Comparison of ENCODE assay signal across 19 cellular contexts in genomic region chrX:40883021-40883619, GRCh38.
"Had no signal": no experiment of that assay in that cellular context is flagged by ENCODE, and none has a peak within 500 bp of the region (broad histone marks: within the 10 kb centered on the region; RNA-seq: fewer than 3 reads in every experiment).

No MANE protein-coding gene starts in this region.

- H3K27ac Mint-ChIP-seq: naive B cell, nephron progenitor cell had no signal

- H3K27me3 ChIP-seq: esophagus muscularis mucosa, gastroesophageal sphincter, right atrium auricular region, suprapubic skin, tibial artery, uterus had no signal

- H3K4me3 Mint-ChIP-seq: naive B cell, nephron progenitor cell had no signal

- H3K36me3 ChIP-seq: esophagus muscularis mucosa, gastroesophageal sphincter, left ventricle myocardium inferior, right atrium auricular region, suprapubic skin, tibial artery, upper lobe of left lung, uterus had no signal

- H3K4me1 ChIP-seq: esophagus muscularis mucosa, gastroesophageal sphincter, left ventricle myocardium inferior, right atrium auricular region, suprapubic skin, tibial artery, upper lobe of left lung, uterus had no signal

- ATAC-seq: gastroesophageal sphincter; stimulated activated naive CD8-positive, alpha-beta T cell treated with anti-CD3 and anti-CD28 coated beads, Interleukin-15, Interleukin-2, amounts not matched to agents 100 U/mL and 50 U/mL, for 24 hours had no signal

- DNase-seq: effector memory CD4-positive, alpha-beta T cell; glutamatergic neuron; islet precursor cell; left ventricle myocardium inferior; mesenchymal stem cell; naive B cell; nephron progenitor cell; stimulated activated CD4-positive, alpha-beta T cell treated with anti-CD3 and anti-CD28 coated beads, Interleukin-2, amount 100 ng/mL, for 48 hours; stimulated activated naive CD8-positive, alpha-beta T cell treated with anti-CD3 and anti-CD28 coated beads, Interleukin-15, Interleukin-2, amounts not matched to agents 100 U/mL and 50 U/mL, for 24 hours; tibial artery; upper lobe of left lung; uterus had no signal

- H3K36me3 Mint-ChIP-seq: naive B cell had no signal

- H3K4me3 ChIP-seq: esophagus muscularis mucosa, gastroesophageal sphincter, left ventricle myocardium inferior, lung, right atrium auricular region, smooth muscle cell, suprapubic skin, tibial artery, upper lobe of left lung, uterus had no signal

- H3K27ac ChIP-seq: epithelial cell of prostate, esophagus muscularis mucosa, gastroesophageal sphincter, left ventricle myocardium inferior, right atrium auricular region, suprapubic skin, tibial artery, upper lobe of left lung, uterus had no signal

- H3K4me1 Mint-ChIP-seq: naive B cell had no signal

- H3K9me3 ChIP-seq: esophagus muscularis mucosa, gastroesophageal sphincter, left ventricle myocardium inferior, right atrium auricular region, suprapubic skin, tibial artery, upper lobe of left lung, uterus had no signal
